In genomic region chr12:68944296-68945076, GRCh38 we compare ENCODE assay signal across 1 cellular context.
TF ChIP-seq lines count a peak whose summit lies in the region.

No MANE protein-coding gene starts in this region.

TF ChIP-seq in A549, 52 proteins besides CTCF, POLR2A, EP300 and RAD21 (continued from another document):
- TF ChIP-seq ZNF302 (CRISPR knock-in tag; IDR thresholded peaks at IDR 0.05) (no peak), MYC (IDR thresholded peaks at IDR 0.05; ENCODE audit: borderline replicate concordance, low read length) (no peak), FOXS1 (CRISPR knock-in tag; IDR thresholded peaks at IDR 0.05) (no peak), MAZ (IDR thresholded peaks at IDR 0.05; ENCODE audit: borderline replicate concordance, low read depth, low read length) (no peak)
- TF ChIP-seq, protein P1, sequence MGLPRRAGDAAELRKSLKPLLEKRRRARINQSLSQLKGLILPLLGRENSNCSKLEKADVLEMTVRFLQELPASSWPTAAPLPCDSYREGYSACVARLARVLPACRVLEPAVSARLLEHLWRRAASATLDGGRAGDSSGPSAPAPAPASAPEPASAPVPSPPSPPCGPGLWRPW (IDR thresholded peaks at IDR 0.05): no peak
- TF ChIP-seq, protein P2, sequence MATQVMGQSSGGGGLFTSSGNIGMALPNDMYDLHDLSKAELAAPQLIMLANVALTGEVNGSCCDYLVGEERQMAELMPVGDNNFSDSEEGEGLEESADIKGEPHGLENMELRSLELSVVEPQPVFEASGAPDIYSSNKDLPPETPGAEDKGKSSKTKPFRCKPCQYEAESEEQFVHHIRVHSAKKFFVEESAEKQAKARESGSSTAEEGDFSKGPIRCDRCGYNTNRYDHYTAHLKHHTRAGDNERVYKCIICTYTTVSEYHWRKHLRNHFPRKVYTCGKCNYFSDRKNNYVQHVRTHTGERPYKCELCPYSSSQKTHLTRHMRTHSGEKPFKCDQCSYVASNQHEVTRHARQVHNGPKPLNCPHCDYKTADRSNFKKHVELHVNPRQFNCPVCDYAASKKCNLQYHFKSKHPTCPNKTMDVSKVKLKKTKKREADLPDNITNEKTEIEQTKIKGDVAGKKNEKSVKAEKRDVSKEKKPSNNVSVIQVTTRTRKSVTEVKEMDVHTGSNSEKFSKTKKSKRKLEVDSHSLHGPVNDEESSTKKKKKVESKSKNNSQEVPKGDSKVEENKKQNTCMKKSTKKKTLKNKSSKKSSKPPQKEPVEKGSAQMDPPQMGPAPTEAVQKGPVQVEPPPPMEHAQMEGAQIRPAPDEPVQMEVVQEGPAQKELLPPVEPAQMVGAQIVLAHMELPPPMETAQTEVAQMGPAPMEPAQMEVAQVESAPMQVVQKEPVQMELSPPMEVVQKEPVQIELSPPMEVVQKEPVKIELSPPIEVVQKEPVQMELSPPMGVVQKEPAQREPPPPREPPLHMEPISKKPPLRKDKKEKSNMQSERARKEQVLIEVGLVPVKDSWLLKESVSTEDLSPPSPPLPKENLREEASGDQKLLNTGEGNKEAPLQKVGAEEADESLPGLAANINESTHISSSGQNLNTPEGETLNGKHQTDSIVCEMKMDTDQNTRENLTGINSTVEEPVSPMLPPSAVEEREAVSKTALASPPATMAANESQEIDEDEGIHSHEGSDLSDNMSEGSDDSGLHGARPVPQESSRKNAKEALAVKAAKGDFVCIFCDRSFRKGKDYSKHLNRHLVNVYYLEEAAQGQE (IDR thresholded peaks at IDR 0.05): no peak
